Comparison of ENCODE assay signal across 17 cellular contexts in the genomic region with DNA sequence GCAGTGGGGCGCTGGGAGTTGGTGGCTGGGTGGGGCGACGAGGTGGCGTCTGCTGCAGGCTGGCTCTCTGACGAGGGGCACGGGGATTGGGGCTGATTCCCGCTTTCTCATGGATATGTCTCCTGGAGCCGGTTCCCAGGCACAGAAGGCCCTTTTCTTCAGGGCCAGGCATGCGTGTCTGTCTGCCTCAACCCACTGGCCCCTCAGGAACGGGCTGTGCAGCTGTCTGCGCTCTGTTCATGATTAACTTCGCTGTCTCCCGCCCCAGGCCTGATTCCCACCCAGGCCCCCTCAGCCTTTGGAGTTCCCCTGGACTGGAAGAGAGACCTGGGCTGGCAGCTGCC. TPM values are rescaled to one million over a fixed set of nuclear protein-coding genes. Genes with fewer than 3 reads are reported as not detected.
DNase-seq lines count a peak whose midpoint lies in the region; ATAC-seq and TF ChIP-seq lines count a peak whose summit lies in the region.
"Had no signal": no experiment of that assay in that cellular context is flagged by ENCODE, and none has a peak within 500 bp of the region (broad histone marks: within the 10 kb centered on the region; RNA-seq: fewer than 3 reads in every experiment).

No MANE protein-coding gene starts in this region.

- H3K9me3 Mint-ChIP-seq in nephron, result no peaks in the 10 kb centered on the region
- H3K9me3 Mint-ChIP-seq in activated naive CD4-positive, alpha-beta T cell treated with anti-CD3 and anti-CD28 coated beads, Interleukin-2, amount 50 U/mL, for 72 hours, result no peaks in the 10 kb centered on the region
- H3K9me3 Mint-ChIP-seq: activated T-helper 2 cell treated with anti-CD3 and anti-CD28 coated beads, Interferon-gamma antibody, Interleukin-2, Interleukin-4, amounts not matched to agents 10 μg/mL and 5 μg/mL and 100 μg/mL, durations not matched to agents 14 hours and 24 hours and 36 hours; CD8-positive, alpha-beta memory T cell; natural killer cell treated with Interleukin-12 subunit alpha and Interleukin-12 subunit beta and Interleukin-15 and Interleukin-18, amount 100 ng/mL, for 72 hours; stimulated activated naive CD8-positive, alpha-beta T cell treated with anti-CD3 and anti-CD28 coated beads, Interleukin-15, amount 100 ng/mL, for 72 hours had no signal

- H3K79me2 ChIP-seq in Loucy (ENCODE audit: insufficient read depth, low read length), result peaks cover 74% of the 10 kb centered on the region

- peaks cover 39% of the 10 kb centered on the region for H3K27me3 Mint-ChIP-seq in nephron (ENCODE audit: low read depth)
- H3K27me3 Mint-ChIP-seq: natural killer cell treated with Interleukin-12 subunit alpha and Interleukin-12 subunit beta and Interleukin-15 and Interleukin-18, amount 100 ng/mL, for 72 hours had no signal

- H3F3A ChIP-seq in Loucy (ENCODE audit: low read depth), result peaks cover 11% of the 10 kb centered on the region

- no peaks in the 10 kb centered on the region for H3K36me3 Mint-ChIP-seq in nephron (ENCODE audit: low read depth)
- no peaks in the 10 kb centered on the region for H3K36me3 Mint-ChIP-seq in activated naive CD4-positive, alpha-beta T cell treated with anti-CD3 and anti-CD28 coated beads, Interleukin-2, amount 50 U/mL, for 72 hours
- H3K36me3 Mint-ChIP-seq: activated naive CD8-positive, alpha-beta T cell; natural killer cell treated with Interleukin-12 subunit alpha and Interleukin-12 subunit beta and Interleukin-15 and Interleukin-18, amount 100 ng/mL, for 72 hours had no signal

- no peaks in the 10 kb centered on the region for H3K9me2 ChIP-seq in Loucy (replicated peaks; ENCODE audit: low read depth, low read length)

- H3K4me1 ChIP-seq in Loucy (ENCODE audit: insufficient read depth, low read length, poor library complexity, severe bottlenecking), result peaks cover 39% of the 10 kb centered on the region
- no peaks in the 10 kb centered on the region for H3K4me1 ChIP-seq in aorta (ENCODE audit: control insufficient read depth in 1 of 2, insufficient read depth in 2 of 2, low read length in 2 of 2)

- peaks cover 12% of the 10 kb centered on the region for H4K20me1 ChIP-seq in Loucy (ENCODE audit: insufficient read depth, low read length, poor library complexity, severe bottlenecking)

- no peak overlapping the region for H3K4me3 ChIP-seq in Loucy (ENCODE audit: low read length, poor library complexity, severe bottlenecking)
- no peak overlapping the region for H3K4me3 ChIP-seq in epithelial cell of proximal tubule (ENCODE audit: low read depth, low read length)
- H3K4me3 ChIP-seq in aorta (ENCODE audit: low read length in 2 of 2), result no peak overlapping the region
- H3K4me3 ChIP-seq: dorsolateral prefrontal cortex, heart left ventricle, left lung, SK-N-MC, tibial artery had no signal

- H3K9ac ChIP-seq in Loucy (ENCODE audit: low read depth, low read length, poor library complexity, severe bottlenecking), result peak overlapping the region; percentile 18

- H3K27ac ChIP-seq in aorta (ENCODE audit: low read depth in 1 of 2, low read length in 2 of 2), result no peak overlapping the region
- H3K27ac ChIP-seq: left lung, SK-N-MC, tibial artery had no signal

- H3K4me2 ChIP-seq in Loucy (ENCODE audit: low read depth, low read length, poor library complexity, severe bottlenecking), result no peak overlapping the region

- H3K27me3 ChIP-seq in Loucy (ENCODE audit: insufficient read depth, low read length, poor library complexity, severe bottlenecking), result no peaks in the 10 kb centered on the region
- H3K27me3 ChIP-seq in aorta (ENCODE audit: control insufficient read depth in 1 of 2, insufficient read depth in 2 of 2, low read length in 1 of 2), result no peaks in the 10 kb centered on the region

- DNase-seq in epithelial cell of proximal tubule (ENCODE audit: low read depth), result peak; percentile 48
- DNase-seq in aorta, result no peak
- DNase-seq in epidermal melanocyte (ENCODE audit: insufficient read length, low spot score), result no peak
- no peak for DNase-seq in activated naive CD4-positive, alpha-beta T cell treated with anti-CD3 and anti-CD28 coated beads, Interleukin-2, amount 50 U/mL, for 72 hours (ENCODE audit: low spot score in 2 of 2)

- no peaks in the 10 kb centered on the region for H3K36me3 ChIP-seq in Loucy (ENCODE audit: insufficient read depth, low read length)
- no peaks in the 10 kb centered on the region for H3K36me3 ChIP-seq in aorta (ENCODE audit: control insufficient read depth in 1 of 2, insufficient read depth in 2 of 2, low read length in 1 of 2)
- H3K36me3 ChIP-seq: heart left ventricle, left lung, tibial artery had no signal

- H2AFZ ChIP-seq in Loucy (ENCODE audit: low read length), result no peak overlapping the region

- ATAC-seq in aorta (ENCODE audit: low FRiP score) (peak; percentile 11), HG02678 (IDR thresholded peaks at IDR 0.05; ENCODE audit: unreplicated experiment) (no peak)
- no peak for ATAC-seq in activated naive CD4-positive, alpha-beta T cell treated with anti-CD3 and anti-CD28 coated beads, Interleukin-2, amount 50 U/mL, for 72 hours

- TF ChIP-seq CTCF in Loucy (conservative IDR thresholded peaks at IDR 0.05; ENCODE audit: low read length) (no peak), epithelial cell of proximal tubule (conservative IDR thresholded peaks at IDR 0.05; ENCODE audit: low read depth, low read length) (no peak), nephron (IDR thresholded peaks at IDR 0.05; ENCODE audit: unreplicated experiment in 3 of 3) (no peak)

- H3K4me1 Mint-ChIP-seq in nephron, result peaks cover 15% of the 10 kb centered on the region

- H3K27ac Mint-ChIP-seq in nephron, result peak overlapping the region; percentile 83 to 95 (median 92)
- H3K27ac Mint-ChIP-seq in activated naive CD4-positive, alpha-beta T cell treated with anti-CD3 and anti-CD28 coated beads, Interleukin-2, amount 50 U/mL, for 72 hours, result no peak overlapping the region
- H3K27ac Mint-ChIP-seq: activated naive CD8-positive, alpha-beta T cell; activated T-helper 2 cell treated with anti-CD3 and anti-CD28 coated beads, Interferon-gamma antibody, Interleukin-2, Interleukin-4, amounts not matched to agents 10 μg/mL and 5 μg/mL and 100 μg/mL, durations not matched to agents 14 hours and 24 hours and 36 hours; stimulated activated naive CD8-positive, alpha-beta T cell treated with anti-CD3 and anti-CD28 coated beads, Interleukin-15, amount 100 ng/mL, for 72 hours had no signal

- WGBS in aorta, 2 donors, result 45 to 50% methylated on average over 13 of the region's 13 CpGs

- intact Hi-C loops in aorta (cut with DNase I), result loop anchor here (5.0 kb wide), 1 partner anchor 163 kb away; no protein-coding TSS in a partner anchor

- H3K9me3 ChIP-seq in Loucy (ENCODE audit: insufficient read depth, low read depth, low read length) (no peaks in the 10 kb centered on the region), aorta (ENCODE audit: control insufficient read depth, low read length) (no peaks in the 10 kb centered on the region)
- H3K9me3 ChIP-seq: heart left ventricle, left lung, tibial artery had no signal

- peak overlapping the region; percentile 34 to 55 (median 45) for H3K4me3 Mint-ChIP-seq in nephron
- H3K4me3 Mint-ChIP-seq: activated naive CD8-positive, alpha-beta T cell; stimulated activated naive CD8-positive, alpha-beta T cell treated with anti-CD3 and anti-CD28 coated beads, Interleukin-15, amount 100 ng/mL, for 72 hours had no signal

RNA-seq across cellular contexts. Expression of a gene that starts 53.1 kb away (rescaled TPM):
- 24.3 and 30.4 TPM in 2 replicates for total RNA-seq in epithelial cell of proximal tubule
- 1 to 10 TPM; 6.1 to 7.7 TPM for total RNA-seq in aorta
- polyA plus RNA-seq in aorta, result 1 to 10 TPM; 2.0 to 2.4 TPM
- total RNA-seq in activated naive CD4-positive, alpha-beta T cell treated with anti-CD3 and anti-CD28 coated beads, Interleukin-2, amount 50 U/mL, for 72 hours, result under 1 TPM; 0.29 to 0.50 TPM

Comparison
In these comparisons a context has a peak if more than half of its experiments do, and no peak if none do; other contexts are left out.
1. H3K27ac Mint-ChIP-seq: peak in nephron (3 of 3); none in activated naive CD4-positive, alpha-beta T cell treated with anti-CD3 and anti-CD28 coated beads, Interleukin-2, amount 50 U/mL, for 72 hours (0 of 2).
2. RNA of a gene that starts 53.1 kb away (total RNA-seq): 24.3 to 30.4 TPM in epithelial cell of proximal tubule and 6.1 to 7.7 TPM in aorta; 0.29 to 0.50 TPM in activated naive CD4-positive, alpha-beta T cell treated with anti-CD3 and anti-CD28 coated beads, Interleukin-2, amount 50 U/mL, for 72 hours; every median in the first group is over 4 times any median in the second.